ENCODE assay signal across 6 cellular contexts in genomic region chr19:14091885-14092462, GRCh38. TPM values are rescaled to one million over a fixed set of nuclear protein-coding genes. Genes with fewer than 3 reads are reported as not detected.
DNase-seq lines count a peak whose midpoint lies in the region; ATAC-seq and TF ChIP-seq lines count a peak whose summit lies in the region.

No MANE protein-coding gene starts in this region.

- no peak for TF ChIP-seq POLR2A in transverse colon (IDR thresholded peaks at IDR 0.05)

- in situ Hi-C loops in transverse colon (cut with MboI; ENCODE audit: low pct_ligation_motif_present in 1 of 4, low pct_unique_long_range_greater_than_20kb in 1 of 4, low sequenced_read_pairs in 3 of 4) = no loop called here

- no peak for TF ChIP-seq CTCF in transverse colon (IDR thresholded peaks at IDR 0.05)

- intact Hi-C loops in left cardiac atrium (cut with DNase I) = loop anchor here in 1 of 2 donors (2.0 kb wide), 1 partner anchor 15 kb away; no protein-coding TSS in a partner anchor
- intact Hi-C loops in transverse colon (cut with DNase I; ENCODE audit: low total_unique reads) = no loop called here

- peak overlapping the region; percentile 95 for H3K27ac Mint-ChIP-seq in T-helper 17 cell

- H3K4me3 Mint-ChIP-seq in T-helper 17 cell = peak overlapping the region; percentile 98

- H3K4me1 Mint-ChIP-seq in T-helper 17 cell = peaks cover 12% of the 10 kb centered on the region

- H3K27me3 Mint-ChIP-seq in T-helper 17 cell = no peaks in the 10 kb centered on the region

- H3K4me3 ChIP-seq in transverse colon = peak overlapping the region; percentile 56 to 95 (median 78)

- H3K4me1 ChIP-seq in transverse colon = peaks cover 5 to 20% (median 11%) of the 10 kb centered on the region in 4 donors

- H3K27ac ChIP-seq in transverse colon = peak overlapping the region; percentile 94 to 100 (median 97)

- no peak for ATAC-seq in T-helper 17 cell
- ATAC-seq in left cardiac atrium = peak; percentile 0 to 3

- WGBS in transverse colon (ENCODE audit: low coverage in 1 of 2), 2 donors = 0 to 20% methylated on average over 4 to 14 of the region's 14 CpGs

- peaks cover 3% of the 10 kb centered on the region for H3K36me3 Mint-ChIP-seq in T-helper 17 cell (ENCODE audit: low read depth)

- H3K27me3 ChIP-seq in transverse colon = no peaks in the 10 kb centered on the region

- no peaks in the 10 kb centered on the region for H3K9me3 ChIP-seq in T-helper 17 cell (ENCODE audit: control insufficient read depth, low read length, poor library complexity, severe bottlenecking)
- no peaks in the 10 kb centered on the region for H3K9me3 ChIP-seq in transverse colon

- H3K36me3 ChIP-seq in transverse colon = peaks cover 0 to 9% (median 0%) of the 10 kb centered on the region in 4 donors

- TF ChIP-seq EP300 in transverse colon (IDR thresholded peaks at IDR 0.05; ENCODE audit: low read depth) = no peak

- DNase-seq in NCI-H1105 treated with DMSO at 0.1 percent for 48 hours (lab: John Stamatoyannopoulos, UW) (peak; percentile 23), NCI-H1105 (lab: John Stamatoyannopoulos, UW) (no peak), T-helper 17 cell (no peak), left cardiac atrium (no peak), transverse colon (no peak), NCI-H2107 (lab: John Stamatoyannopoulos, UW) (no peak)

RNA-seq across cellular contexts. Expression of gene SAMD1, which starts 1.4 kb away (rescaled TPM):
- total RNA-seq in T-helper 17 cell (10 to 100 TPM; 24.8 to 25.3 TPM), left cardiac atrium (10 to 100 TPM; 33.4 to 39.1 TPM), transverse colon (10 to 100 TPM in 3 of 4 donors, 1 to 10 TPM in 1; 7.6 to 37.5 (median 36.8) TPM)

RNA-seq across cellular contexts. Expression of gene C19orf67, which starts 6.4 kb away (rescaled TPM):
- total RNA-seq in T-helper 17 cell (under 1 TPM; 0.22 to 0.31 TPM), left cardiac atrium (not detected), transverse colon (1 to 10 TPM in 1 of 4 donors, under 1 TPM in 1, not detected in 2; 0.64 to 1.1 TPM)

RNA-seq across cellular contexts. Expression of gene MISP3, which starts 19.4 kb away (rescaled TPM):
- 1 to 10 TPM in 1 of 2 donors, under 1 TPM in 1; 0.65 to 1.3 TPM for total RNA-seq in T-helper 17 cell
- total RNA-seq in left cardiac atrium = 1 to 10 TPM; 4.6 to 5.7 TPM
- total RNA-seq in transverse colon = 100 to 1,000 TPM in 1 of 4 donors, 10 to 100 TPM in 3; 23.8 to 115 (median 35.8) TPM

RNA-seq across cellular contexts. Expression of gene PRKACA, which starts 25.6 kb away (rescaled TPM):
- total RNA-seq in T-helper 17 cell (10 to 100 TPM; 35.2 to 38.5 TPM), left cardiac atrium (100 to 1,000 TPM; 348 to 418 TPM), transverse colon (10 to 100 TPM; 16.7 to 74.8 (median 39.5) TPM)

RNA-seq across cellular contexts. Expression of gene PALM3, which starts 30.1 kb away (rescaled TPM):
- total RNA-seq in T-helper 17 cell (not detected), left cardiac atrium (under 1 TPM; 0.50 to 0.88 TPM), transverse colon (under 1 TPM in 2 of 4 donors, not detected in 2; 0.14 to 0.32 TPM)
